ENCODE assay signal across 8 cellular contexts in the genomic region with DNA sequence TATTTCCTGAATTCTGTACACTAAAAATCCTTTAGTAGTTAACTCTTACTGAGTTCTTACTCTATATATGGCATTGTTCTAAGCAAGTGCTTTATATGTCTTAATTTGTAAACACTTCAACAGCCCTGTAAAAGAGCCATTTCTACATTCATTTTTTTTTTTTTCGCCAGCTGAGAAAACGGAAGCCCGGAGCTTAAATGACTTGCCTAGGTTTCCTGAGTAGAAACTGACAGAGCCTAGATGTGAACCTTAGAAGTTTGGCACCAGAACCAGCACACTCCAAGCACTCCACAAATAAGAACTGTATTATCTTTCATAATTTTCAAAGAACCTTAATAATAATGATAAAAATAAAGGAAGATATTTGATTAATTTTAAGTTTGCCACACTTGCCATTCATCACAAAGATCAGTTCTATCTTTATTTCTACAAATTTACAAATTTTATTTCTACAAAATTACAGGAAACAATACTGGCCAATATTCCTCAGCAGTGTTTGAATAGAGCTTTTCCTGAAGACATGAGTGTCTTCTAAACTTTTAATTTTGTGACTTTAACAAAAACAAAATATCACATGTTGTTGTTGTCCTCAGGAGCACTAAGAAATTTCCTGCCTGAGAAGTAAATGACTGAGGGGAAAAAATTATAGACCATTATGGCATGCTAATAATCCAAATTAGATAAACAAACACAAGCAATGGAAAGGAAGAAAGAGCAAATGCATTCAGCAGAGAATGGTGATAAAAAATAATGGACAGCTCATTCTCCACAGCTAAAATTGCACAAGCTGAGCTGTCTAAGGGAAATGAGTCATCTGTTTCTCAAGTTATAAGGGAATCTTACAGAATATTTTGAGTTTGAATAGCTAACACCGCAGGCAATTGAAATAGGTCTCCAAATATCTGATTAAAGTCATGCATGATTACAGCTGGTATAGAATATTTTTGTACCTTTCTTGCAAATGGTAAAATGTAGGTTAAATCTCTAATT.
A peak's percentile ranks its signal among the peaks of the same experiment; 100 is the strongest.
DNase-seq lines count a peak whose midpoint lies in the region; ATAC-seq, FAIRE-seq and TF ChIP-seq lines count a peak whose summit lies in the region.

No MANE protein-coding gene starts in this region.

- POLR2A ChIA-PET in endothelial cell of umbilical vein (lab: Charles Lee), result interaction anchor here (1.1 kb wide), 1 partner anchor 72 kb away, joined by 4 read pairs; a partner anchor contains a TSS

- H3K9me3 ChIP-seq in endothelial cell of umbilical vein (replicated peaks; ENCODE audit: control insufficient read depth, insufficient read depth, low read length), result no peaks in the 10 kb centered on the region

- H3K4me3 ChIP-seq in endothelial cell of umbilical vein (replicated peaks in 1 of 3; ENCODE audit: insufficient read depth in 1 of 3, low read depth in 1 of 3, low read length in 3 of 3), result peak overlapping the region in 1 of 3 experiments; percentile 49
- no peak overlapping the region for H3K4me3 ChIP-seq in skeletal muscle cell (ENCODE audit: low read depth, low read length)

- H4K20me1 ChIP-seq in endothelial cell of umbilical vein (replicated peaks; ENCODE audit: control insufficient read depth, extremely low read depth, insufficient read depth, low read length), result no peaks in the 10 kb centered on the region

- H3K9me1 ChIP-seq in endothelial cell of umbilical vein (replicated peaks; ENCODE audit: control insufficient read depth, extremely low read depth, insufficient read depth, low read length), result no peaks in the 10 kb centered on the region

- H2AFZ ChIP-seq in endothelial cell of umbilical vein (ENCODE audit: low read depth, low read length), result no peak overlapping the region

- H3K4me2 ChIP-seq in endothelial cell of umbilical vein (ENCODE audit: insufficient read depth, low read length), result peak overlapping the region; percentile 96

- TF ChIP-seq POLR2A in endothelial cell of umbilical vein (IDR thresholded peaks at IDR 0.05; ENCODE audit: low read depth, low read length), result peak; percentile 23

- H3K79me2 ChIP-seq in endothelial cell of umbilical vein (ENCODE audit: control insufficient read depth, insufficient read depth, low read length), result no peaks in the 10 kb centered on the region

- H3K4me1 ChIP-seq in endothelial cell of umbilical vein (ENCODE audit: control insufficient read depth, extremely low read depth, insufficient read depth, low read length), result peaks cover 24% of the 10 kb centered on the region

- no peaks in the 10 kb centered on the region for H3K36me3 ChIP-seq in endothelial cell of umbilical vein (ENCODE audit: control insufficient read depth in 2 of 2, extremely low read depth in 1 of 2, insufficient read depth in 2 of 2, low read length in 2 of 2)

- H3K9ac ChIP-seq in endothelial cell of umbilical vein (replicated peaks; ENCODE audit: extremely low read depth, insufficient read depth, low read length), result peak overlapping the region; percentile 34

- TF ChIP-seq CTCF in endothelial cell of umbilical vein (IDR thresholded peaks at IDR 0.05; ENCODE audit: extremely low read depth in 1 of 2, insufficient read depth in 1 of 2, low read depth in 1 of 2, low read length in 2 of 2), result no peak

- H3K27ac ChIP-seq in endothelial cell of umbilical vein (ENCODE audit: insufficient read depth, low read depth, low read length), result peak overlapping the region; percentile 68

- FAIRE-seq in endothelial cell of umbilical vein (lab: Jason Lieb, UNC), result peak; percentile 91

- dilution Hi-C loops in endothelial cell of umbilical vein (cut with MboI; ENCODE audit: extremely low pct_ligation_motif_present, low sequenced_read_pairs), result no loop called here

- CTCF ChIA-PET in endothelial cell of umbilical vein (lab: Charles Lee), result interaction anchor here (0.6 to 1.7 kb wide), 11 partner anchors 10 to 711 kb away, joined by 3 to 6 read pairs (median 4); no protein-coding TSS in a partner anchor

- no peaks in the 10 kb centered on the region for H3K27me3 ChIP-seq in endothelial cell of umbilical vein (ENCODE audit: control insufficient read depth in 2 of 2, insufficient read depth in 2 of 2, low read length in 2 of 2)

- intact Hi-C loops in endothelial cell of umbilical vein (cut with micrococcal nuclease), result loop anchor here (2.0 to 5.0 kb wide), 4 partner anchors 51 to 199 kb away; a partner anchor contains a TSS

- BruUV-seq in endothelial cell of umbilical vein (replicated peaks; lab: Mats Ljungman, UMichigan), result no TSS peak

- ATAC-seq in GM21515 (IDR thresholded peaks at IDR 0.05; ENCODE audit: unreplicated experiment), result peak; percentile 35
- ATAC-seq in GM21526 (IDR thresholded peaks at IDR 0.05; ENCODE audit: low FRiP score, unreplicated experiment), result no peak

- DNase-seq in DMS153 treated with DMSO at 0.1 percent for 48 hours (lab: John Stamatoyannopoulos, UW; ENCODE audit: unreplicated experiment) (peak; percentile 30), NCI-H69 (lab: John Stamatoyannopoulos, UW) (peak; percentile 86), endothelial cell of umbilical vein (ENCODE audit: low read depth, low spot score) (peak; percentile 93), skeletal muscle cell (ENCODE audit: low read depth) (peak; percentile 66), NCI-H345 treated with DMSO at 0.1 percent for 48 hours (lab: John Stamatoyannopoulos, UW; ENCODE audit: unreplicated experiment) (no peak)
- no peak for DNase-seq in activated CD4-positive, CD25-positive, alpha-beta regulatory T cell treated with anti-CD3 and anti-CD28 coated beads, Interleukin-2, amount 50 U/mL, for 72 hours

TF ChIP-seq in endothelial cell of umbilical vein, 7 proteins besides CTCF, POLR2A, EP300 and RAD21:
- TF ChIP-seq MYC (IDR thresholded peaks at IDR 0.05; ENCODE audit: low read depth, low read length) (no peak), JUN (IDR thresholded peaks at IDR 0.05; ENCODE audit: borderline replicate concordance, insufficient read depth, insufficient read length, low read depth) (peak; percentile 94), EZH2 (IDR thresholded peaks at IDR 0.05; ENCODE audit: borderline replicate concordance, low read depth, low read length, severe bottlenecking) (no peak), FOS (IDR thresholded peaks at IDR 0.05; ENCODE audit: borderline replicate concordance, insufficient read depth, low read length) (peak; percentile 94), POLR2AphosphoS5 (IDR thresholded peaks at IDR 0.05; ENCODE audit: insufficient read depth, low read depth, low read length) (peak; percentile 52), GATA2 (IDR thresholded peaks at IDR 0.05; ENCODE audit: insufficient read depth, insufficient read length, low read depth, low read length) (peak; percentile 49)

Comparison
In these comparisons a context has a peak if more than half of its experiments do, and no peak if none do; other contexts are left out.
1. DNase-seq: peak in DMS153 treated with DMSO at 0.1 percent for 48 hours (single experiment), NCI-H69 (single experiment), endothelial cell of umbilical vein (single experiment) and skeletal muscle cell (single experiment); none in NCI-H345 treated with DMSO at 0.1 percent for 48 hours (single experiment) and activated CD4-positive, CD25-positive, alpha-beta regulatory T cell treated with anti-CD3 and anti-CD28 coated beads, Interleukin-2, amount 50 U/mL, for 72 hours (single experiment).